25 cellular contexts compared by ENCODE assay signal in genomic region chr16:47490471-47490870, GRCh38.
"Had no signal": no experiment of that assay in that cellular context is flagged by ENCODE, and none has a peak within 500 bp of the region (broad histone marks: within the 10 kb centered on the region; RNA-seq: fewer than 3 reads in every experiment).

No MANE protein-coding gene starts in this region.

- DNase-seq: activated CD4-positive, alpha-beta T cell treated with anti-CD3 and anti-CD28 coated beads for 4 hours; activated CD4-positive, alpha-beta T cell treated with anti-CD3 and anti-CD28 coated beads, Interleukin-2, amount 50 U/mL, for 4 hours; activated effector memory CD4-positive, alpha-beta T cell treated with Interleukin-2 at 50 U/mL for 16 hours; activated naive CD4-positive, alpha-beta T cell treated with anti-CD3 and anti-CD28 coated beads for 36 hours; activated T-cell treated with anti-CD3 and anti-CD28 coated beads for 4 hours; amygdala; caudate nucleus; cortex of kidney; foreskin melanocyte; heart right ventricle; mesenchymal stem cell; nucleus accumbens; psoas muscle; sigmoid colon; small intestine; stimulated activated CD4-positive, alpha-beta T cell treated with anti-CD3 and anti-CD28 coated beads, Interleukin-4, amount 100 ng/mL, for 24 hours; stomach; thyroid gland; upper lobe of right lung had no signal

- H3K9me3 Mint-ChIP-seq: stimulated activated effector memory CD8-positive, alpha-beta T cell treated with anti-CD3 and anti-CD28 coated beads, Interleukin-12 subunit alpha, Interleukin-12 subunit beta, amount 100 ng/mL, for 72 hours had no signal

- H3K4me3 Mint-ChIP-seq: activated naive CD4-positive, alpha-beta T cell treated with anti-CD3 and anti-CD28 coated beads for 36 hours; neural crest cell; stimulated activated effector memory CD8-positive, alpha-beta T cell treated with anti-CD3 and anti-CD28 coated beads, Interleukin-12 subunit alpha, Interleukin-12 subunit beta, amount 100 ng/mL, for 72 hours; T-helper 2 cell treated with Interferon-gamma antibody and Interleukin-4, amounts not matched to agents 5 μg/mL and 100 μg/mL, for 36 hours had no signal

- H3K4me3 ChIP-seq: esophagus muscularis mucosa, heart right ventricle, psoas muscle, sigmoid colon, stomach, thyroid gland, upper lobe of right lung had no signal

- ATAC-seq: heart right ventricle; naive thymus-derived CD8-positive, alpha-beta T cell; psoas muscle; stimulated activated effector memory CD8-positive, alpha-beta T cell treated with anti-CD3 and anti-CD28 coated beads, Interleukin-12 subunit alpha, Interleukin-12 subunit beta, amount 100 ng/mL, for 72 hours; upper lobe of right lung had no signal

- H3K27ac Mint-ChIP-seq: activated naive CD4-positive, alpha-beta T cell treated with anti-CD3 and anti-CD28 coated beads for 36 hours; stimulated activated effector memory CD8-positive, alpha-beta T cell treated with anti-CD3 and anti-CD28 coated beads, Interleukin-12 subunit alpha, Interleukin-12 subunit beta, amount 100 ng/mL, for 72 hours; T-helper 2 cell treated with Interferon-gamma antibody and Interleukin-4, amounts not matched to agents 5 μg/mL and 100 μg/mL, for 36 hours had no signal

- H3K4me1 ChIP-seq: parathyroid adenoma had no signal

- H3K36me3 ChIP-seq: sigmoid colon, thyroid gland, upper lobe of right lung had no signal

- H3K27me3 Mint-ChIP-seq: naive thymus-derived CD8-positive, alpha-beta T cell had no signal

- H3K27me3 ChIP-seq: esophagus muscularis mucosa, heart right ventricle, sigmoid colon, stomach, thyroid gland, upper lobe of right lung had no signal

- H3K27ac ChIP-seq: esophagus muscularis mucosa, parathyroid adenoma, psoas muscle, sigmoid colon, stomach, thyroid gland, upper lobe of right lung had no signal

- H3K9ac ChIP-seq: parathyroid adenoma had no signal

- H3K9me3 ChIP-seq: thyroid gland had no signal

- H3K36me3 Mint-ChIP-seq: stimulated activated effector memory CD8-positive, alpha-beta T cell treated with anti-CD3 and anti-CD28 coated beads, Interleukin-12 subunit alpha, Interleukin-12 subunit beta, amount 100 ng/mL, for 72 hours had no signal
